Comparison of ENCODE assay signal across 9 cellular contexts in genomic region chr20:60137657-60138245, GRCh38.
A peak's percentile ranks its signal among the peaks of the same experiment; 100 is the strongest.
DNase-seq lines count a peak whose midpoint lies in the region; ATAC-seq, FAIRE-seq and TF ChIP-seq lines count a peak whose summit lies in the region.
"Had no signal": no experiment of that assay in that cellular context is flagged by ENCODE, and none has a peak within 500 bp of the region (broad histone marks: within the 10 kb centered on the region; RNA-seq: fewer than 3 reads in every experiment).

No MANE protein-coding gene starts in this region.

- no peaks in the 10 kb centered on the region for H3K27me3 Mint-ChIP-seq in activated T-cell treated with anti-CD3 and anti-CD28 coated beads, Interleukin-2, amount 50 U/mL, for 72 hours (ENCODE audit: low read depth)

- H3K36me3 Mint-ChIP-seq in activated T-cell treated with anti-CD3 and anti-CD28 coated beads, Interleukin-2, amount 50 U/mL, for 72 hours (ENCODE audit: insufficient read depth in 2 of 2): no peaks in the 10 kb centered on the region

- H3K27ac Mint-ChIP-seq in activated T-cell treated with anti-CD3 and anti-CD28 coated beads, Interleukin-2, amount 50 U/mL, for 72 hours: no peak overlapping the region

- FAIRE-seq in GM18507 (lab: Jason Lieb, UNC): peak; percentile 53
- FAIRE-seq: islet of Langerhans had no signal

- no peaks in the 10 kb centered on the region for H3K9me3 Mint-ChIP-seq in activated T-cell treated with anti-CD3 and anti-CD28 coated beads, Interleukin-2, amount 50 U/mL, for 72 hours

- H3K4me1 Mint-ChIP-seq in activated T-cell treated with anti-CD3 and anti-CD28 coated beads, Interleukin-2, amount 50 U/mL, for 72 hours (ENCODE audit: low read depth): peaks cover 5% of the 10 kb centered on the region

- TF ChIP-seq CTCF in AG09319 (IDR thresholded peaks at IDR 0.05; ENCODE audit: low read depth, low read length): peak; percentile 11

- DNase-seq in AG09319 (ENCODE audit: extremely low read depth, low read depth): no peak
- DNase-seq in GM18507 (ENCODE audit: extremely low spot score, insufficient read length, low read depth): no peak
- peak; percentile 71 for DNase-seq in NCI-H2029 treated with DMSO at 0.1 percent for 48 hours (lab: John Stamatoyannopoulos, UW)
- peak; percentile 35 to 36 for DNase-seq in activated T-cell treated with anti-CD3 and anti-CD28 coated beads, Interleukin-2, amount 50 U/mL, for 72 hours
- DNase-seq in iPS-NIHi7 (ENCODE audit: extremely low spot score): peak; percentile 49
- peak in 2 of 3 donors; percentile 8 to 14 for DNase-seq in stimulated activated CD4-positive, alpha-beta T cell treated with anti-CD3 and anti-CD28 coated beads, TNF-alpha, amount 100 ng/mL, for 48 hours (ENCODE audit: low read depth in 3 of 3)
- no peak for DNase-seq in middle frontal gyrus (ENCODE audit: extremely low spot score, low spot score)

- peak overlapping the region; percentile 74 to 86 for H3K4me3 Mint-ChIP-seq in activated T-cell treated with anti-CD3 and anti-CD28 coated beads, Interleukin-2, amount 50 U/mL, for 72 hours

- peak; percentile 65 to 76 for ATAC-seq in activated T-cell treated with anti-CD3 and anti-CD28 coated beads, Interleukin-2, amount 50 U/mL, for 72 hours (replicated peaks in 1 of 2)
- ATAC-seq in GM19455 (IDR thresholded peaks at IDR 0.05; ENCODE audit: unreplicated experiment): no peak

Comparison
In these comparisons a context has a peak if more than half of its experiments do, and no peak if none do; other contexts are left out.
1. DNase-seq: peak in NCI-H2029 treated with DMSO at 0.1 percent for 48 hours (single experiment), activated T-cell treated with anti-CD3 and anti-CD28 coated beads, Interleukin-2, amount 50 U/mL, for 72 hours (2 of 2), iPS-NIHi7 (single experiment) and stimulated activated CD4-positive, alpha-beta T cell treated with anti-CD3 and anti-CD28 coated beads, TNF-alpha, amount 100 ng/mL, for 48 hours (2 of 3); none in AG09319 (single experiment), GM18507 (single experiment) and middle frontal gyrus (single experiment).